Comparison of ENCODE assay signal across 1 cellular context in the genomic region with DNA sequence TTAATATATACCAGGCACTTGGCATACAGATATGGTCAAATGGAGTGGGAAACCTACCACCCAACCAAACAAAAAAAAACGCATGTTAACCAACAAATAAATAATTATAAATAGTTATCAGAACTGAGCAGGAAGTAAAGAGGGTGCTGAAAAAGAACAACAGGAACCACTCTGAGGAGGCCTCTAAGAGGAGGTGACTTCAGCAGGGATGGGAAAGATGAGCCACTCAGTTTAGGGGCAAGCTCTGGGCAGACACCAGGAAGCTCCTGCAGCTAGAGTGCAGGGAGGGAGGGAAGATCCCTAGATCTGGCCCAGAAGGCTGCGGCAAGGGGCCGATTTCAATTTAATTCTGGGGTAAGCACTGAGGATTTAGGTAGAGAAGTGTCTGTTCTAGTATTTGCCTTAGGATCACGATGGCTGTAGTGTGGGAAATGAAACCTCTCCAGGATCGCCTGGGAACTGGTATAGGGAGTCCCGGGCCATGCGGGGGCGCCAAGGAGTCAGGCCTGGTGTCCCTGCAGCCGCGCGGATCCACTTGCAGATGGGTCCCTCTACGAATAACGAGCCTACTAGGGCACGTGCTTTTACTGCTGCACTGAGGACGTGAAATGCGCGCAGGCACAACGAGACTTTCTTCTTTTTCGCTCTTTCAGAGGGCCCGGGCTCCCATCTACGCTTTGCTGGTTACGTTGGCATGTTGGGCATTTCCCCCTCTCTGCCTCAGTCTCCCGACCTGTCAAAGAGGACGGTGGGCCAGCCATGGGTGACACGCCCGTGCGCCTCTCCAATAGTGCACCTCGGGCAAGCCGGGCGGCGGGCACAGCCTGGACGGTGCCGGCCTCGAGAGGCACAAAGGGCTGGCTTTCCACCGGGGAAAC.
A peak's percentile ranks its signal among the peaks of the same experiment; 100 is the strongest.
TF ChIP-seq lines count a peak whose summit lies in the region.

No MANE protein-coding gene starts in this region.

TF ChIP-seq in GM12878, 131 proteins besides CTCF, POLR2A, EP300 and RAD21 (continued from another document and continues in another):
- TF ChIP-seq FOS (IDR thresholded peaks at IDR 0.05; ENCODE audit: borderline replicate concordance, extremely low read depth, insufficient read length) (no peak), SRF (IDR thresholded peaks at IDR 0.05; ENCODE audit: low read depth in 2 of 2, low read length in 2 of 2) (no peak), ZNF207 (IDR thresholded peaks at IDR 0.05; ENCODE audit: borderline replicate concordance) (no peak), NRF1 (conservative IDR thresholded peaks at IDR 0.05; ENCODE audit: low read depth, low read length) (no peak), RBBP5 (conservative IDR thresholded peaks at IDR 0.05) (no peak), NR2C2 (IDR thresholded peaks at IDR 0.05; ENCODE audit: borderline replicate concordance, control insufficient read depth, insufficient read length, low read depth) (no peak), STAT1 (conservative IDR thresholded peaks at IDR 0.05) (no peak), HCFC1 (IDR thresholded peaks at IDR 0.05; ENCODE audit: low read length) (no peak), NFXL1 (IDR thresholded peaks at IDR 0.05; ENCODE audit: borderline replicate concordance) (no peak), CEBPB (IDR thresholded peaks at IDR 0.05; ENCODE audit: borderline replicate concordance in 1 of 2, low read depth in 2 of 2, low read length in 2 of 2) (no peak), JUND (IDR thresholded peaks at IDR 0.05; ENCODE audit: low read depth, low read length) (no peak), ZNF24 (IDR thresholded peaks at IDR 0.05) (no peak), SUZ12 (IDR thresholded peaks at IDR 0.05; ENCODE audit: unreplicated experiment) (no peak), BRCA1 (IDR thresholded peaks at IDR 0.05; ENCODE audit: low read depth, low read length) (no peak), SIN3A (IDR thresholded peaks at IDR 0.05; ENCODE audit: low read depth, low read length) (no peak), RCOR1 (conservative IDR thresholded peaks at IDR 0.05; ENCODE audit: low read depth, low read length) (no peak), ZNF384 (IDR thresholded peaks at IDR 0.05; ENCODE audit: borderline replicate concordance, low read depth, low read length) (no peak), SMAD1 (IDR thresholded peaks at IDR 0.05; ENCODE audit: low read depth, partially characterized antibody) (no peak), YBX1 (IDR thresholded peaks at IDR 0.05) (no peak), BHLHE40 (IDR thresholded peaks at IDR 0.05; ENCODE audit: borderline replicate concordance in 1 of 2, low read depth in 2 of 2, low read length in 1 of 2) (peak; percentile 79 to 89), MEF2B (IDR thresholded peaks at IDR 0.05; ENCODE audit: partially characterized antibody, poor library complexity, severe bottlenecking) (no peak), GABPA (IDR thresholded peaks at IDR 0.05; ENCODE audit: low read depth) (no peak), CHD2 (IDR thresholded peaks at IDR 0.05; ENCODE audit: borderline replicate concordance, low read depth, low read length) (no peak), TAF1 (IDR thresholded peaks at IDR 0.05; ENCODE audit: borderline replicate concordance, low read depth, low read length) (no peak), CBX5 (IDR thresholded peaks at IDR 0.05; ENCODE audit: low read depth) (no peak), BCL11A (IDR thresholded peaks at IDR 0.05; ENCODE audit: low read depth, low read length) (no peak), IRF4 (IDR thresholded peaks at IDR 0.05; ENCODE audit: low read depth, low read length) (peak; percentile 59; the same call in 1 of the 2 replicates), CBFB (IDR thresholded peaks at IDR 0.05; ENCODE audit: low read depth) (no peak), MTA3 (IDR thresholded peaks at IDR 0.05; ENCODE audit: borderline replicate concordance, low read length) (no peak), ZNF622 (IDR thresholded peaks at IDR 0.05) (no peak), ZBED1 (IDR thresholded peaks at IDR 0.05; ENCODE audit: borderline replicate concordance) (no peak), ZNF217 (IDR thresholded peaks at IDR 0.05) (no peak), PAX5 (IDR thresholded peaks at IDR 0.05; ENCODE audit: borderline replicate concordance, low read depth, low read length) (no peak), PAX8 (IDR thresholded peaks at IDR 0.05) (no peak), CBX3 (IDR thresholded peaks at IDR 0.05; ENCODE audit: borderline replicate concordance, low read depth) (no peak), GATAD2B (conservative IDR thresholded peaks at IDR 0.05; ENCODE audit: low read depth) (no peak), RUNX3 (IDR thresholded peaks at IDR 0.05; ENCODE audit: low read length) (no peak), HDAC2 (IDR thresholded peaks at IDR 0.05) (0 out of 2 replicates have a peak, but pooled peaks have one; percentile 37), STAT3 (IDR thresholded peaks at IDR 0.05; ENCODE audit: low read depth, low read length) (no peak), BACH1 (IDR thresholded peaks at IDR 0.05; ENCODE audit: borderline replicate concordance) (no peak), EGR1 (IDR thresholded peaks at IDR 0.05; ENCODE audit: borderline replicate concordance in 1 of 2, low read depth in 2 of 2, low read length in 2 of 2) (no peak), IKZF2 (IDR thresholded peaks at IDR 0.05) (peak; percentile 65 to 77)
- TF ChIP-seq, protein P1, sequence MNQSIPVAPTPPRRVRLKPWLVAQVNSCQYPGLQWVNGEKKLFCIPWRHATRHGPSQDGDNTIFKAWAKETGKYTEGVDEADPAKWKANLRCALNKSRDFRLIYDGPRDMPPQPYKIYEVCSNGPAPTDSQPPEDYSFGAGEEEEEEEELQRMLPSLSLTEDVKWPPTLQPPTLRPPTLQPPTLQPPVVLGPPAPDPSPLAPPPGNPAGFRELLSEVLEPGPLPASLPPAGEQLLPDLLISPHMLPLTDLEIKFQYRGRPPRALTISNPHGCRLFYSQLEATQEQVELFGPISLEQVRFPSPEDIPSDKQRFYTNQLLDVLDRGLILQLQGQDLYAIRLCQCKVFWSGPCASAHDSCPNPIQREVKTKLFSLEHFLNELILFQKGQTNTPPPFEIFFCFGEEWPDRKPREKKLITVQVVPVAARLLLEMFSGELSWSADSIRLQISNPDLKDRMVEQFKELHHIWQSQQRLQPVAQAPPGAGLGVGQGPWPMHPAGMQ (IDR thresholded peaks at IDR 0.05; ENCODE audit: borderline replicate concordance), result no peak
- TF ChIP-seq, protein P2, sequence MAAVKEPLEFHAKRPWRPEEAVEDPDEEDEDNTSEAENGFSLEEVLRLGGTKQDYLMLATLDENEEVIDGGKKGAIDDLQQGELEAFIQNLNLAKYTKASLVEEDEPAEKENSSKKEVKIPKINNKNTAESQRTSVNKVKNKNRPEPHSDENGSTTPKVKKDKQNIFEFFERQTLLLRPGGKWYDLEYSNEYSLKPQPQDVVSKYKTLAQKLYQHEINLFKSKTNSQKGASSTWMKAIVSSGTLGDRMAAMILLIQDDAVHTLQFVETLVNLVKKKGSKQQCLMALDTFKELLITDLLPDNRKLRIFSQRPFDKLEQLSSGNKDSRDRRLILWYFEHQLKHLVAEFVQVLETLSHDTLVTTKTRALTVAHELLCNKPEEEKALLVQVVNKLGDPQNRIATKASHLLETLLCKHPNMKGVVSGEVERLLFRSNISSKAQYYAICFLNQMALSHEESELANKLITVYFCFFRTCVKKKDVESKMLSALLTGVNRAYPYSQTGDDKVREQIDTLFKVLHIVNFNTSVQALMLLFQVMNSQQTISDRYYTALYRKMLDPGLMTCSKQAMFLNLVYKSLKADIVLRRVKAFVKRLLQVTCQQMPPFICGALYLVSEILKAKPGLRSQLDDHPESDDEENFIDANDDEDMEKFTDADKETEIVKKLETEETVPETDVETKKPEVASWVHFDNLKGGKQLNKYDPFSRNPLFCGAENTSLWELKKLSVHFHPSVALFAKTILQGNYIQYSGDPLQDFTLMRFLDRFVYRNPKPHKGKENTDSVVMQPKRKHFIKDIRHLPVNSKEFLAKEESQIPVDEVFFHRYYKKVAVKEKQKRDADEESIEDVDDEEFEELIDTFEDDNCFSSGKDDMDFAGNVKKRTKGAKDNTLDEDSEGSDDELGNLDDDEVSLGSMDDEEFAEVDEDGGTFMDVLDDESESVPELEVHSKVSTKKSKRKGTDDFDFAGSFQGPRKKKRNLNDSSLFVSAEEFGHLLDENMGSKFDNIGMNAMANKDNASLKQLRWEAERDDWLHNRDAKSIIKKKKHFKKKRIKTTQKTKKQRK (IDR thresholded peaks at IDR 0.05; ENCODE audit: low read depth, low read length), result no peak
- TF ChIP-seq, protein P3, sequence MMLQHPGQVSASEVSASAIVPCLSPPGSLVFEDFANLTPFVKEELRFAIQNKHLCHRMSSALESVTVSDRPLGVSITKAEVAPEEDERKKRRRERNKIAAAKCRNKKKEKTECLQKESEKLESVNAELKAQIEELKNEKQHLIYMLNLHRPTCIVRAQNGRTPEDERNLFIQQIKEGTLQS (IDR thresholded peaks at IDR 0.05; ENCODE audit: borderline replicate concordance, extremely low read depth, low read depth, low read length), result no peak
- TF ChIP-seq, protein P4, sequence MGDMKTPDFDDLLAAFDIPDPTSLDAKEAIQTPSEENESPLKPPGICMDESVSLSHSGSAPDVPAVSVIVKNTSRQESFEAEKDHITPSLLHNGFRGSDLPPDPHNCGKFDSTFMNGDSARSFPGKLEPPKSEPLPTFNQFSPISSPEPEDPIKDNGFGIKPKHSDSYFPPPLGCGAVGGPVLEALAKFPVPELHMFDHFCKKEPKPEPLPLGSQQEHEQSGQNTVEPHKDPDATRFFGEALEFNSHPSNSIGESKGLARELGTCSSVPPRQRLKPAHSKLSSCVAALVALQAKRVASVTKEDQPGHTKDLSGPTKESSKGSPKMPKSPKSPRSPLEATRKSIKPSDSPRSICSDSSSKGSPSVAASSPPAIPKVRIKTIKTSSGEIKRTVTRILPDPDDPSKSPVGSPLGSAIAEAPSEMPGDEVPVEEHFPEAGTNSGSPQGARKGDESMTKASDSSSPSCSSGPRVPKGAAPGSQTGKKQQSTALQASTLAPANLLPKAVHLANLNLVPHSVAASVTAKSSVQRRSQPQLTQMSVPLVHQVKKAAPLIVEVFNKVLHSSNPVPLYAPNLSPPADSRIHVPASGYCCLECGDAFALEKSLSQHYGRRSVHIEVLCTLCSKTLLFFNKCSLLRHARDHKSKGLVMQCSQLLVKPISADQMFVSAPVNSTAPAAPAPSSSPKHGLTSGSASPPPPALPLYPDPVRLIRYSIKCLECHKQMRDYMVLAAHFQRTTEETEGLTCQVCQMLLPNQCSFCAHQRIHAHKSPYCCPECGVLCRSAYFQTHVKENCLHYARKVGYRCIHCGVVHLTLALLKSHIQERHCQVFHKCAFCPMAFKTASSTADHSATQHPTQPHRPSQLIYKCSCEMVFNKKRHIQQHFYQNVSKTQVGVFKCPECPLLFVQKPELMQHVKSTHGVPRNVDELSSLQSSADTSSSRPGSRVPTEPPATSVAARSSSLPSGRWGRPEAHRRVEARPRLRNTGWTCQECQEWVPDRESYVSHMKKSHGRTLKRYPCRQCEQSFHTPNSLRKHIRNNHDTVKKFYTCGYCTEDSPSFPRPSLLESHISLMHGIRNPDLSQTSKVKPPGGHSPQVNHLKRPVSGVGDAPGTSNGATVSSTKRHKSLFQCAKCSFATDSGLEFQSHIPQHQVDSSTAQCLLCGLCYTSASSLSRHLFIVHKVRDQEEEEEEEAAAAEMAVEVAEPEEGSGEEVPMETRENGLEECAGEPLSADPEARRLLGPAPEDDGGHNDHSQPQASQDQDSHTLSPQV (IDR thresholded peaks at IDR 0.05), result 0 out of 2 replicates have a peak, but pooled peaks have one; percentile 4
- TF ChIP-seq, protein P5, sequence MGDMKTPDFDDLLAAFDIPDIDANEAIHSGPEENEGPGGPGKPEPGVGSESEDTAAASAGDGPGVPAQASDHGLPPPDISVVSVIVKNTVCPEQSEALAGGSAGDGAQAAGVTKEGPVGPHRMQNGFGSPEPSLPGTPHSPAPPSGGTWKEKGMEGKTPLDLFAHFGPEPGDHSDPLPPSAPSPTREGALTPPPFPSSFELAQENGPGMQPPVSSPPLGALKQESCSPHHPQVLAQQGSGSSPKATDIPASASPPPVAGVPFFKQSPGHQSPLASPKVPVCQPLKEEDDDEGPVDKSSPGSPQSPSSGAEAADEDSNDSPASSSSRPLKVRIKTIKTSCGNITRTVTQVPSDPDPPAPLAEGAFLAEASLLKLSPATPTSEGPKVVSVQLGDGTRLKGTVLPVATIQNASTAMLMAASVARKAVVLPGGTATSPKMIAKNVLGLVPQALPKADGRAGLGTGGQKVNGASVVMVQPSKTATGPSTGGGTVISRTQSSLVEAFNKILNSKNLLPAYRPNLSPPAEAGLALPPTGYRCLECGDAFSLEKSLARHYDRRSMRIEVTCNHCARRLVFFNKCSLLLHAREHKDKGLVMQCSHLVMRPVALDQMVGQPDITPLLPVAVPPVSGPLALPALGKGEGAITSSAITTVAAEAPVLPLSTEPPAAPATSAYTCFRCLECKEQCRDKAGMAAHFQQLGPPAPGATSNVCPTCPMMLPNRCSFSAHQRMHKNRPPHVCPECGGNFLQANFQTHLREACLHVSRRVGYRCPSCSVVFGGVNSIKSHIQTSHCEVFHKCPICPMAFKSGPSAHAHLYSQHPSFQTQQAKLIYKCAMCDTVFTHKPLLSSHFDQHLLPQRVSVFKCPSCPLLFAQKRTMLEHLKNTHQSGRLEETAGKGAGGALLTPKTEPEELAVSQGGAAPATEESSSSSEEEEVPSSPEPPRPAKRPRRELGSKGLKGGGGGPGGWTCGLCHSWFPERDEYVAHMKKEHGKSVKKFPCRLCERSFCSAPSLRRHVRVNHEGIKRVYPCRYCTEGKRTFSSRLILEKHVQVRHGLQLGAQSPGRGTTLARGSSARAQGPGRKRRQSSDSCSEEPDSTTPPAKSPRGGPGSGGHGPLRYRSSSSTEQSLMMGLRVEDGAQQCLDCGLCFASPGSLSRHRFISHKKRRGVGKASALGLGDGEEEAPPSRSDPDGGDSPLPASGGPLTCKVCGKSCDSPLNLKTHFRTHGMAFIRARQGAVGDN (IDR thresholded peaks at IDR 0.05), result peak; percentile 64
- TF ChIP-seq, protein P6, sequence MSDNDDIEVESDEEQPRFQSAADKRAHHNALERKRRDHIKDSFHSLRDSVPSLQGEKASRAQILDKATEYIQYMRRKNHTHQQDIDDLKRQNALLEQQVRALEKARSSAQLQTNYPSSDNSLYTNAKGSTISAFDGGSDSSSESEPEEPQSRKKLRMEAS (IDR thresholded peaks at IDR 0.05; ENCODE audit: low read depth, low read length), result peak; percentile 73
- TF ChIP-seq, protein P7, sequence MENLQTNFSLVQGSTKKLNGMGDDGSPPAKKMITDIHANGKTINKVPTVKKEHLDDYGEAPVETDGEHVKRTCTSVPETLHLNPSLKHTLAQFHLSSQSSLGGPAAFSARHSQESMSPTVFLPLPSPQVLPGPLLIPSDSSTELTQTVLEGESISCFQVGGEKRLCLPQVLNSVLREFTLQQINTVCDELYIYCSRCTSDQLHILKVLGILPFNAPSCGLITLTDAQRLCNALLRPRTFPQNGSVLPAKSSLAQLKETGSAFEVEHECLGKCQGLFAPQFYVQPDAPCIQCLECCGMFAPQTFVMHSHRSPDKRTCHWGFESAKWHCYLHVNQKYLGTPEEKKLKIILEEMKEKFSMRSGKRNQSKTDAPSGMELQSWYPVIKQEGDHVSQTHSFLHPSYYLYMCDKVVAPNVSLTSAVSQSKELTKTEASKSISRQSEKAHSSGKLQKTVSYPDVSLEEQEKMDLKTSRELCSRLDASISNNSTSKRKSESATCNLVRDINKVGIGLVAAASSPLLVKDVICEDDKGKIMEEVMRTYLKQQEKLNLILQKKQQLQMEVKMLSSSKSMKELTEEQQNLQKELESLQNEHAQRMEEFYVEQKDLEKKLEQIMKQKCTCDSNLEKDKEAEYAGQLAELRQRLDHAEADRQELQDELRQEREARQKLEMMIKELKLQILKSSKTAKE (IDR thresholded peaks at IDR 0.05; ENCODE audit: low read depth, poor library complexity, severe bottlenecking), result peak; percentile 22
